Comparison of ENCODE assay signal across 25 cellular contexts in genomic region chrX:150357790-150358189, GRCh38. TPM values are rescaled to one million over a fixed set of nuclear protein-coding genes. Genes with fewer than 3 reads are reported as not detected.
DNase-seq lines count a peak whose midpoint lies in the region; ATAC-seq and TF ChIP-seq lines count a peak whose summit lies in the region.
"Had no signal": no experiment of that assay in that cellular context is flagged by ENCODE, and none has a peak within 500 bp of the region (broad histone marks: within the 10 kb centered on the region; RNA-seq: fewer than 3 reads in every experiment).

No MANE protein-coding gene starts in this region.

- H3K27me3 Mint-ChIP-seq in CD4-positive, alpha-beta T cell, result peaks cover 29% of the 10 kb centered on the region
- H3K27me3 Mint-ChIP-seq: CD4-positive, alpha-beta memory T cell had no signal

- POLR2A ChIA-PET in CD4-positive, alpha-beta T cell (lab: Charles Lee), result no interaction called here

- H3K36me3 ChIP-seq in right atrium auricular region, result no peaks in the 10 kb centered on the region
- H3K36me3 ChIP-seq in heart left ventricle, result no peaks in the 10 kb centered on the region
- H3K36me3 ChIP-seq: BE2C; BLaER1 treated with 17β-estradiol and CSF1 and Interleukin-3, amounts not matched to agents 10 nM and 100 nM; HAP-1 had no signal

- no peak overlapping the region for H3K27ac Mint-ChIP-seq in CD4-positive, alpha-beta T cell
- H3K27ac Mint-ChIP-seq: CD4-positive, alpha-beta memory T cell; HFFc6 had no signal

- intact Hi-C loops in heart left ventricle (cut with DNase I) (no loop called here), posterior vena cava (cut with DNase I) (no loop called here)
- intact Hi-C loops in CD4-positive, alpha-beta T cell (cut with DNase I, micrococcal nuclease), result no loop called here

- no peaks in the 10 kb centered on the region for H3K9me3 ChIP-seq in right atrium auricular region
- H3K9me3 ChIP-seq in heart left ventricle, result no peaks in the 10 kb centered on the region
- H3K9me3 ChIP-seq in CD4-positive, alpha-beta T cell (ENCODE audit: control insufficient read depth, low read length), result no peaks in the 10 kb centered on the region
- H3K9me3 ChIP-seq: A549, BE2C, HAP-1 had no signal

- no peaks in the 10 kb centered on the region for H3K27me3 ChIP-seq in right atrium auricular region
- H3K27me3 ChIP-seq in heart left ventricle, result peaks cover 0 to 24% (median 0%) of the 10 kb centered on the region in 9 donors
- H3K27me3 ChIP-seq in CD4-positive, alpha-beta T cell (ENCODE audit: control insufficient read depth, insufficient read depth, low read length), result peaks cover 4% of the 10 kb centered on the region

- no peak for ATAC-seq in heart left ventricle
- no peak for ATAC-seq in CD4-positive, alpha-beta T cell (ENCODE audit: poor library complexity)
- ATAC-seq: A549 had no signal

- H3K4me1 ChIP-seq in right atrium auricular region, result peaks cover 0 to 15% of the 10 kb centered on the region in 2 donors
- peaks cover 0 to 15% (median 4%) of the 10 kb centered on the region in 12 donors for H3K4me1 ChIP-seq in heart left ventricle
- H3K4me1 ChIP-seq: BE2C, HAP-1 had no signal

- DNase-seq in right atrium auricular region (ENCODE audit: low spot score) (peak; percentile 36), heart left ventricle (no peak), coronary artery (ENCODE audit: low spot score) (peak; percentile 46), posterior vena cava (ENCODE audit: low spot score) (peak; percentile 56), ureter (ENCODE audit: low spot score) (peak; percentile 32), T1000 (lab: John Stamatoyannopoulos, UW) (no peak), GM20000 (ENCODE audit: low spot score) (no peak)
- DNase-seq in CD4-positive, alpha-beta T cell, result no peak
- DNase-seq: 8988T; ACHN; AML-193; BE2C; Calu3; CD4-positive, alpha-beta memory T cell; COR-L47; DMS53; DMS79 treated with DMSO at 0.1 percent for 48 hours; GF-D8; GOT3; HFFc6 had no signal

- 64 to 93% (median 81%) methylated on average over 1 of the region's 1 CpG for WGBS in heart left ventricle, 4 donors

- H3K36me3 Mint-ChIP-seq in CD4-positive, alpha-beta T cell (ENCODE audit: low read depth), result no peaks in the 10 kb centered on the region
- H3K36me3 Mint-ChIP-seq: CD4-positive, alpha-beta memory T cell had no signal

- H3K4me3 Mint-ChIP-seq in CD4-positive, alpha-beta T cell, result no peak overlapping the region
- H3K4me3 Mint-ChIP-seq: CD14-positive monocyte; CD4-positive, alpha-beta memory T cell; HFFc6 had no signal

- no peak for TF ChIP-seq CTCF in right atrium auricular region (IDR thresholded peaks at IDR 0.05)
- no peak for TF ChIP-seq CTCF in heart left ventricle (IDR thresholded peaks at IDR 0.05)
- TF ChIP-seq CTCF in coronary artery (IDR thresholded peaks at IDR 0.05), result no peak
- no peak for TF ChIP-seq CTCF in CD4-positive, alpha-beta T cell (IDR thresholded peaks at IDR 0.05)
- TF ChIP-seq CTCF in GM20000 (IDR thresholded peaks at IDR 0.05; ENCODE audit: extremely low read depth, missing control alignments), result no peak

- TF ChIP-seq POLR2A in heart left ventricle (IDR thresholded peaks at IDR 0.05), result no peak

- CTCF ChIA-PET in CD4-positive, alpha-beta T cell (lab: Charles Lee), result no interaction called here

- H3K27ac ChIP-seq in right atrium auricular region (no peak overlapping the region), heart left ventricle (no peak overlapping the region), coronary artery (no peak overlapping the region)
- no peak overlapping the region for H3K27ac ChIP-seq in CD4-positive, alpha-beta T cell (ENCODE audit: low read depth, low read length)
- H3K27ac ChIP-seq: A549; BLaER1 treated with 17β-estradiol and CSF1 and Interleukin-3, amounts not matched to agents 10 nM and 100 nM had no signal

- H3K4me3 ChIP-seq in right atrium auricular region (no peak overlapping the region), heart left ventricle (no peak overlapping the region), coronary artery (no peak overlapping the region)
- H3K4me3 ChIP-seq: A549; BLaER1 treated with 17β-estradiol and CSF1 and Interleukin-3, amounts not matched to agents 10 nM and 100 nM; HAP-1 had no signal

- H3K9me3 Mint-ChIP-seq in CD4-positive, alpha-beta T cell, result no peaks in the 10 kb centered on the region
- H3K9me3 Mint-ChIP-seq: CD4-positive, alpha-beta memory T cell; HFFc6 had no signal

- H3K4me1 Mint-ChIP-seq in CD4-positive, alpha-beta T cell (ENCODE audit: low read depth), result peaks cover 17% of the 10 kb centered on the region

RNA-seq across cellular contexts. Expression of gene MAMLD1, which starts 5.3 kb away (rescaled TPM):
- total RNA-seq in right atrium auricular region (1 to 10 TPM in 1 of 2 donors, under 1 TPM in 1; 0.56 to 3.3 TPM), heart left ventricle (1 to 10 TPM; 1.2 to 3.0 (median 1.5) TPM), posterior vena cava (10 to 100 TPM; 10.9 to 12.8 TPM), ureter (6.1 TPM)
- 1 to 10 TPM; 1.4 TPM for polyA plus RNA-seq in heart left ventricle
- under 1 TPM; 0.45 to 0.96 TPM for total RNA-seq in CD4-positive, alpha-beta T cell
- total RNA-seq: G401 had no signal
- polyA plus RNA-seq: CD14-positive monocyte had no signal

Comparison
In these comparisons a context has a peak if more than half of its experiments do, and no peak if none do; other contexts are left out.
1. DNase-seq: peak in right atrium auricular region (single experiment), coronary artery (single experiment), posterior vena cava (single experiment) and ureter (single experiment); none in heart left ventricle (0 of 5), T1000 (single experiment), CD4-positive, alpha-beta T cell (0 of 10) and GM20000 (single experiment).